In the genomic region with DNA sequence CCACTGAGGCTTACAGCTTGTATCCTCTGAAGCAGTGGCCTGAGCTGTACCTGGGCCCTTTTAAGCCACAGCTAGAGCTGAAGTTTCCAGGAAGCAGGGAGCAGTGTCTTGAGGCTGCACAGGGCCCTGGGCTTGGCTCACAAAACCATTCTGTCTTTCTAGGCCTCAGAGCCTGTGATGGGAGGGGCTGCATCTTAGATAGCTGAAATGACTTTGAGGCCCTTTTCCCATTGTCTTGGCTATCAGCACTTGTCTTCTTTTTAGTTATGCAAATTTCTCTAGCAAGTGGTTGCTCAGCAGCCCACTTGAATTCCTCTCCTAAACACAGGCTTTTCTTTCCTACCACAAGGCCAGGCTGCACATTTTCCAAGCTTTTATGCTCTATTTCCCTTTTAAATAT, we compare ENCODE assay signal across 24 cellular contexts.
"Had no signal": no experiment of that assay in that cellular context is flagged by ENCODE, and none has a peak within 500 bp of the region (broad histone marks: within the 10 kb centered on the region; RNA-seq: fewer than 3 reads in every experiment).

No MANE protein-coding gene starts in this region.

- H3K27ac Mint-ChIP-seq: activated naive CD4-positive, alpha-beta T cell treated with anti-CD3 and anti-CD28 coated beads, Interleukin-2, amount 50 U/mL, for 72 hours; activated T-cell treated with anti-CD3 and anti-CD28 coated beads, Interleukin-2, amount 50 U/mL, for 72 hours; stimulated activated memory B cell treated with anti-CD40 and anti-IgM and Interleukin-4, amounts not matched to agents 10 μg/mL and 1 μg/mL and 100 μg/mL, for 72 hours had no signal

- H3K9ac ChIP-seq: parathyroid adenoma had no signal

- H3K4me3 Mint-ChIP-seq: activated T-cell treated with anti-CD3 and anti-CD28 coated beads, Interleukin-2, amount 50 U/mL, for 72 hours; stimulated activated memory B cell treated with anti-CD40 and anti-IgM and Interleukin-4, amounts not matched to agents 10 μg/mL and 1 μg/mL and 100 μg/mL, for 72 hours had no signal

- H3K4me1 ChIP-seq: colonic mucosa, gastrocnemius medialis, parathyroid adenoma, psoas muscle, sigmoid colon, suprapubic skin, tibial artery had no signal

- H3K4me3 ChIP-seq: colonic mucosa, gastrocnemius medialis, psoas muscle, sigmoid colon, suprapubic skin, tibial artery had no signal

- FAIRE-seq: keratinocyte, small intestine had no signal

- H3K27me3 ChIP-seq: colonic mucosa, gastrocnemius medialis, sigmoid colon, suprapubic skin, tibial artery had no signal

- H3K9me3 ChIP-seq: colonic mucosa, gastrocnemius medialis, psoas muscle, suprapubic skin had no signal

- H3K27me3 Mint-ChIP-seq: stimulated activated memory B cell treated with anti-CD40 and anti-IgM and Interleukin-4, amounts not matched to agents 10 μg/mL and 1 μg/mL and 100 μg/mL, for 72 hours had no signal

- H3K36me3 Mint-ChIP-seq: activated naive CD4-positive, alpha-beta T cell treated with anti-CD3 and anti-CD28 coated beads, Interleukin-2, amount 50 U/mL, for 72 hours; stimulated activated memory B cell treated with anti-CD40 and anti-IgM and Interleukin-4, amounts not matched to agents 10 μg/mL and 1 μg/mL and 100 μg/mL, for 72 hours had no signal

- DNase-seq: activated CD4-positive, alpha-beta T cell treated with anti-CD3 and anti-CD28 coated beads for 4 hours; activated CD4-positive, alpha-beta T cell treated with anti-CD3 and anti-CD28 coated beads, Interleukin-2, amount 50 U/mL, for 4 hours; activated naive CD4-positive, alpha-beta T cell; activated T-cell treated with anti-CD3 and anti-CD28 coated beads for 4 hours; activated T-cell treated with anti-CD3 and anti-CD28 coated beads, Interleukin-2, amount 50 U/mL, for 72 hours; colonic mucosa; effector CD8-positive, alpha-beta T cell; gastrocnemius medialis; glutamatergic neuron; left cardiac atrium; left ventricle myocardium superior; occipital lobe; psoas muscle; sigmoid colon; small intestine; stimulated activated CD4-positive, alpha-beta T cell treated with anti-CD3 and anti-CD28 coated beads, Interleukin-1b, Interleukin-23, amount 100 ng/mL, for 48 hours; stimulated activated CD4-positive, alpha-beta T cell treated with anti-CD3 and anti-CD28 coated beads, Interleukin-4, amount 100 ng/mL, for 4 hours; stimulated activated CD8-positive, alpha-beta memory T cell treated with anti-CD3 and anti-CD28 coated beads, Interleukin-4, amount 100 ng/mL, for 48 hours; tibial artery had no signal

- H3K36me3 ChIP-seq: colonic mucosa, gastrocnemius medialis, sigmoid colon, suprapubic skin, tibial artery had no signal

- H2AFZ ChIP-seq: parathyroid adenoma had no signal

- ATAC-seq: activated naive CD4-positive, alpha-beta T cell treated with anti-CD3 and anti-CD28 coated beads, Interleukin-2, amount 50 U/mL, for 72 hours; activated T-cell treated with anti-CD3 and anti-CD28 coated beads, Interleukin-2, amount 50 U/mL, for 72 hours; gastrocnemius medialis; left cardiac atrium; left ventricle myocardium superior; psoas muscle had no signal

- H3K4me1 Mint-ChIP-seq: stimulated activated memory B cell treated with anti-CD40 and anti-IgM and Interleukin-4, amounts not matched to agents 10 μg/mL and 1 μg/mL and 100 μg/mL, for 72 hours had no signal

- H3K27ac ChIP-seq: colonic mucosa, gastrocnemius medialis, parathyroid adenoma, psoas muscle, sigmoid colon, suprapubic skin, tibial artery had no signal

- H3K79me2 ChIP-seq: parathyroid adenoma had no signal
